Comparison of ENCODE assay signal across 9 cellular contexts in the genomic region with DNA sequence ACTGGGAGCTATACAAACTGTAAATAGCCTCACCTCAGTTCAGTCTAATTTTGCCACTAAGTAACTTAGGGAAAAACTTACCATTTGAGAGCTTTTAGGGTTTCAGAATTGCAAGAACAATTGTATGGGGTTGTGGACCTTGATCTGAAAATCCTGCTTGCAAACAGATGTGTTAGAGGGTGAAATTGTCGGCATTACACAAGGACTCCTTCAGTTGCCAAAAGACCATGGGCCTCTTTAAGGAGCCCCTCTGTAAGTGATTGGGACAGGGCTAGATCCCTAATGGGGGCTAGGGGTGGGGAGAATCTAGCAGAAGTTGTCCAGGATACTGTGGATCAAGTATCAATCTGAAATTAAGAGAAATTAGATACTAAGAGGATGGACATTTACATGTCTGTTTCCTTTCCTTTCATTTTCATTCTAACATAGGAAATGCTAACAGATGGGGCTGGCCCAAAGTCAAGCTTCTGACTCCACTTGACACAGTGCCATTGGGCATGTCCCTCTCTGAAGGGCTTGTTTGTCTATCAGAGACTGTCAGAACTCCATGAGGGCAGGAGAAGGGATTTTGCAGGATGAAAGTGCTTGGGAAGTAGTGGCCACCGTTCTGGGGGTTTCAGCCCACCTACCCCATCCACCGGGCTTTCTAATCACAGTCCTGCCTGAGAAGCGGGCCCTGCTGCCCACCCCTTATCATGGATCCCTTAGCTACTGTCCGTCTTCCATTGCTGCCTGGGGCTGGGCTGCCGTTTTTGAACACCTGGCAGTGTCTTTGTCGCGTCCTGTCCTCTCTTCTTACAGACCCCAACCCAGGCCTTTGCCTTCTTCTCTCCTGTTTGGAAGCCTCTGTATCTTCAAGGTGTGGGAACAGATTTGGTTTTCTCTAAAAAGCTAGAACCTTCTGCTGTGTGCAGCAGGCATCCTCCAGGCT. TPM values are rescaled to one million over a fixed set of nuclear protein-coding genes. Genes with fewer than 3 reads are reported as not detected.
DNase-seq lines count a peak whose midpoint lies in the region; ATAC-seq and TF ChIP-seq lines count a peak whose summit lies in the region.
"Had no signal": no experiment of that assay in that cellular context is flagged by ENCODE, and none has a peak within 500 bp of the region (broad histone marks: within the 10 kb centered on the region; RNA-seq: fewer than 3 reads in every experiment).

No MANE protein-coding gene starts in this region.

- ATAC-seq in left ventricle myocardium superior, result peak; percentile 79

- in situ Hi-C loops in astrocyte of the spinal cord (cut with HindIII; ENCODE audit: low sequenced_read_pairs), result no loop called here

- H3K4me3 Mint-ChIP-seq in activated naive CD8-positive, alpha-beta T cell treated with anti-CD3 and anti-CD28 coated beads for 36 hours, result no peak overlapping the region
- H3K4me3 Mint-ChIP-seq: activated naive CD8-positive, alpha-beta T cell had no signal

- no peaks in the 10 kb centered on the region for H3K36me3 Mint-ChIP-seq in activated naive CD8-positive, alpha-beta T cell treated with anti-CD3 and anti-CD28 coated beads for 36 hours
- H3K36me3 Mint-ChIP-seq: activated naive CD8-positive, alpha-beta T cell had no signal

- no peaks in the 10 kb centered on the region for H3K9me3 Mint-ChIP-seq in activated naive CD8-positive, alpha-beta T cell treated with anti-CD3 and anti-CD28 coated beads for 36 hours

- no peaks in the 10 kb centered on the region for H3K4me1 Mint-ChIP-seq in activated naive CD8-positive, alpha-beta T cell treated with anti-CD3 and anti-CD28 coated beads for 36 hours

- TF ChIP-seq CTCF in astrocyte of the spinal cord (IDR thresholded peaks at IDR 0.05; ENCODE audit: low read depth, low read length), result no peak

- peak overlapping the region in 20 of 21 experiments; percentile 25 to 88 (median 74) for H3K27ac ChIP-seq in skin epidermis

- no peaks in the 10 kb centered on the region for H3K27me3 Mint-ChIP-seq in activated naive CD8-positive, alpha-beta T cell treated with anti-CD3 and anti-CD28 coated beads for 36 hours
- H3K27me3 Mint-ChIP-seq: activated naive CD8-positive, alpha-beta T cell had no signal

- H3K27ac Mint-ChIP-seq in activated naive CD8-positive, alpha-beta T cell treated with anti-CD3 and anti-CD28 coated beads for 36 hours, result no peak overlapping the region
- H3K27ac Mint-ChIP-seq: activated naive CD8-positive, alpha-beta T cell had no signal

- H3K4me3 ChIP-seq in astrocyte of the spinal cord (ENCODE audit: low read depth, low read length) (no peak overlapping the region), skin epidermis (no peak overlapping the region)

- DNase-seq in HCEC 1CT, result peak; percentile 64
- peak; percentile 13 for DNase-seq in astrocyte of the spinal cord (ENCODE audit: low read depth, low spot score)
- peak; percentile 75 for DNase-seq in left ventricle myocardium superior
- DNase-seq in COR-L47 (lab: John Stamatoyannopoulos, UW), result no peak
- no peak for DNase-seq in NCI-H510A (lab: John Stamatoyannopoulos, UW)
- no peak for DNase-seq in activated naive CD8-positive, alpha-beta T cell treated with anti-CD3 and anti-CD28 coated beads for 36 hours
- DNase-seq in MV-4-11 (lab: John Stamatoyannopoulos, UW), result no peak

- intact Hi-C loops in left ventricle myocardium superior (cut with micrococcal nuclease), result no loop called here

RNA-seq across cellular contexts. Expression of a gene that starts 54.7 kb away (rescaled TPM):
- 1.3 TPM for total RNA-seq in left ventricle myocardium superior
- total RNA-seq in activated naive CD8-positive, alpha-beta T cell treated with anti-CD3 and anti-CD28 coated beads for 36 hours, result not detected

Comparison
In these comparisons a context has a peak if more than half of its experiments do, and no peak if none do; other contexts are left out.
1. DNase-seq: peak in HCEC 1CT (single experiment), astrocyte of the spinal cord (single experiment) and left ventricle myocardium superior (single experiment); none in COR-L47 (single experiment), NCI-H510A (single experiment), activated naive CD8-positive, alpha-beta T cell treated with anti-CD3 and anti-CD28 coated beads for 36 hours (single experiment) and MV-4-11 (single experiment).